Comparison of ENCODE assay signal across 13 cellular contexts in the genomic region with DNA sequence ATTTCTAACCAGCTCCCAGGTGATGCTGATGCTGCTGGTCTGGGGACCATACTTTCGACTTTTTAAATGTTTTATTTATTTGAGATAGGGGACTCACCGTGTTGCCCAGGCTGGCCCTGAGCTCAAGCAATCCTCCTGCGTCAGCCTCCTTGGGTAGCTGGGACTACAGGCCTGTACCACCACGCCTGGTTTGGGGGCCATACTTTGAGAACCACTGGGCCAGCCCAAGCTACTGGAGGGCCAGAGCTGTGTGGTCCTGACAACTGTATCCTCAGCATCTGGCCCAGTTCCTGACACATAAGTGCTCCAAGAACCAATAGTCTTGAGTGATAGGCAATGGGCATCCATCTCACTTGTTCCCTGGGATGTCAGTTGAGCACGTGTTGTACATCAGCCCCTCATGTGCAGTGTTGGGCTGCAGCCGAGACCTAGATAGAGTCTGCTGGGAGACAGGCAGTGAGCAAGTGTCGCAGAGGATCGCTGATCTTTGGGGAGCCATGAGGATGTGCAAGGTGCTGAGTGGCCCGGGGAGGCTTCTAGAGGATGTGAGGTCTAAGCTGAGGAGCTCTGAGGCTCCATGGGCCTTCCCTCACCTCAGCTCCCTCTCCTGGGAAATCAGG. TPM values are rescaled to one million over a fixed set of nuclear protein-coding genes. Genes with fewer than 3 reads are reported as not detected.
DNase-seq lines count a peak whose midpoint lies in the region; ATAC-seq and TF ChIP-seq lines count a peak whose summit lies in the region.
"Had no signal": no experiment of that assay in that cellular context is flagged by ENCODE, and none has a peak within 500 bp of the region (broad histone marks: within the 10 kb centered on the region; RNA-seq: fewer than 3 reads in every experiment).

No MANE protein-coding gene starts in this region.

- in situ Hi-C loops in HAP-1 (cut with MboI; ENCODE audit: low sequenced_read_pairs), result no loop called here

- no peaks in the 10 kb centered on the region for H3K27me3 ChIP-seq in BLaER1 treated with 17β-estradiol and CSF1 and Interleukin-3, amounts not matched to agents 10 nM and 100 nM
- H3K27me3 ChIP-seq in HAP-1 (ENCODE audit: low read depth), result no peaks in the 10 kb centered on the region
- no peaks in the 10 kb centered on the region for H3K27me3 ChIP-seq in heart right ventricle
- H3K27me3 ChIP-seq in aorta (ENCODE audit: control insufficient read depth in 1 of 2, insufficient read depth in 2 of 2, low read length in 1 of 2), result no peaks in the 10 kb centered on the region

- peak overlapping the region in 8 of 11 experiments; percentile 91 to 96 (median 94); a peak in 14 of 22 replicates for H3K9ac ChIP-seq in BLaER1 treated with 17β-estradiol and CSF1 and Interleukin-3, amounts not matched to agents 10 nM and 100 nM

- peaks cover 49 to 68% (median 64%) of the 10 kb centered on the region in 10 experiments for H3K4me1 ChIP-seq in BLaER1 treated with 17β-estradiol and CSF1 and Interleukin-3, amounts not matched to agents 10 nM and 100 nM
- H3K4me1 ChIP-seq in HAP-1 (peaks cover 7% of the 10 kb centered on the region), heart right ventricle (peaks cover 3 to 51% (median 23%) of the 10 kb centered on the region in 9 donors), aorta (ENCODE audit: control insufficient read depth in 1 of 2, insufficient read depth in 2 of 2, low read length in 2 of 2) (no peaks in the 10 kb centered on the region)

- peak overlapping the region in 5 of 10 experiments; percentile 81 to 94 (median 84); a peak in 6 of 20 replicates for H3K4me3 ChIP-seq in BLaER1 treated with 17β-estradiol and CSF1 and Interleukin-3, amounts not matched to agents 10 nM and 100 nM
- H3K4me3 ChIP-seq in HAP-1 (peak overlapping the region; percentile 79; the same call in 1 of the 2 replicates), heart right ventricle (no peak overlapping the region), aorta (ENCODE audit: low read length in 2 of 2) (no peak overlapping the region)

- POLR2A ChIA-PET in activated B cell treated with CpG ODN at 0.5 μM for 24 hours (lab: Charles Lee), result interaction anchor here (1.2 to 12.5 kb wide), 8 partner anchors 8 to 90 kb away, joined by 3 to 252 read pairs (median 6); partner anchors contain the start of gene SOCS1

- H4K20me1 ChIP-seq in BLaER1 treated with 17β-estradiol and CSF1 and Interleukin-3, amounts not matched to agents 10 nM and 100 nM, result peaks cover 0 to 14% (median 0%) of the 10 kb centered on the region in 11 experiments; a peak in 2 of 22 replicates

- peaks cover 0 to 10% (median 5%) of the 10 kb centered on the region in 11 experiments; a peak in 5 of 22 replicates for H3K36me3 ChIP-seq in BLaER1 treated with 17β-estradiol and CSF1 and Interleukin-3, amounts not matched to agents 10 nM and 100 nM
- peaks cover 13% of the 10 kb centered on the region for H3K36me3 ChIP-seq in HAP-1 (replicated peaks)
- H3K36me3 ChIP-seq in heart right ventricle, result no peaks in the 10 kb centered on the region
- no peaks in the 10 kb centered on the region for H3K36me3 ChIP-seq in aorta (ENCODE audit: control insufficient read depth in 1 of 2, insufficient read depth in 2 of 2, low read length in 1 of 2)

- WGBS in heart right ventricle, 2 donors, result 77 to 90% methylated on average over 9 of the region's 9 CpGs
- 88 to 90% methylated on average over 9 of the region's 9 CpGs for WGBS in aorta, 2 donors

- H3K4me1 Mint-ChIP-seq in activated B cell treated with CpG ODN at 0.5 μM for 24 hours (peaks cover 50% of the 10 kb centered on the region), immature natural killer cell (peaks cover 7 to 8% of the 10 kb centered on the region in 2 donors)

- H3K27me3 Mint-ChIP-seq in activated B cell treated with CpG ODN at 0.5 μM for 24 hours (no peaks in the 10 kb centered on the region), immature natural killer cell (ENCODE audit: low read depth in 3 of 3) (peaks cover 7 to 18% (median 12%) of the 10 kb centered on the region in 3 donors)

- H3K36me3 Mint-ChIP-seq in activated B cell treated with CpG ODN at 0.5 μM for 24 hours (ENCODE audit: low read depth), result peaks cover 10% of the 10 kb centered on the region
- peaks cover 0 to 4% (median 4%) of the 10 kb centered on the region in 3 donors for H3K36me3 Mint-ChIP-seq in immature natural killer cell

- intact Hi-C loops in activated B cell treated with CpG ODN at 0.5 μM for 24 hours (cut with micrococcal nuclease), result no loop called here
- intact Hi-C loops in heart right ventricle (cut with DNase I), result no loop called here
- intact Hi-C loops in aorta (cut with DNase I), result no loop called here

- peak overlapping the region; percentile 82 for H3K4me3 Mint-ChIP-seq in activated B cell treated with CpG ODN at 0.5 μM for 24 hours
- peak overlapping the region; percentile 59 to 83 (median 79) for H3K4me3 Mint-ChIP-seq in immature natural killer cell

- H3K9me3 Mint-ChIP-seq in activated B cell treated with CpG ODN at 0.5 μM for 24 hours, result no peaks in the 10 kb centered on the region
- H3K9me3 Mint-ChIP-seq in immature natural killer cell, result no peaks in the 10 kb centered on the region

- no peak overlapping the region for H3K27ac Mint-ChIP-seq in activated B cell treated with CpG ODN at 0.5 μM for 24 hours
- no peak overlapping the region for H3K27ac Mint-ChIP-seq in immature natural killer cell

- no peak for DNase-seq in HAP-1 (ENCODE audit: low spot score in 2 of 2)
- DNase-seq in activated B cell treated with CpG ODN at 0.5 μM for 24 hours, result no peak
- no peak for DNase-seq in immature natural killer cell
- no peak for DNase-seq in heart right ventricle
- DNase-seq in aorta, result no peak
- DNase-seq in kidney tubule cell (ENCODE audit: low spot score), result no peak
- DNase-seq: COR-L47, erythroblast, NCI-H1092, small intestine, SW 1271 had no signal

- peak overlapping the region in 10 of 11 experiments; percentile 86 to 97 (median 92); a peak in 20 of 22 replicates for H3K4me2 ChIP-seq in BLaER1 treated with 17β-estradiol and CSF1 and Interleukin-3, amounts not matched to agents 10 nM and 100 nM

- ATAC-seq in activated B cell treated with CpG ODN at 0.5 μM for 24 hours (ENCODE audit: low read depth) (no peak), heart right ventricle (no peak), aorta (ENCODE audit: low FRiP score) (no peak), GM19452 (IDR thresholded peaks at IDR 0.05; ENCODE audit: unreplicated experiment) (no peak)

- CTCF ChIA-PET in activated B cell treated with CpG ODN at 0.5 μM for 24 hours (lab: Charles Lee), result no interaction called here

- no peaks in the 10 kb centered on the region for H3K9me3 ChIP-seq in BLaER1 treated with 17β-estradiol and CSF1 and Interleukin-3, amounts not matched to agents 10 nM and 100 nM (replicated peaks in 1 of 11)
- H3K9me3 ChIP-seq in HAP-1, result no peaks in the 10 kb centered on the region
- no peaks in the 10 kb centered on the region for H3K9me3 ChIP-seq in heart right ventricle
- no peaks in the 10 kb centered on the region for H3K9me3 ChIP-seq in aorta (ENCODE audit: control insufficient read depth, low read length)

- H3K27ac ChIP-seq in BLaER1 treated with 17β-estradiol and CSF1 and Interleukin-3, amounts not matched to agents 10 nM and 100 nM, result peak overlapping the region in 8 of 11 experiments; percentile 91 to 96 (median 94); a peak in 12 of 22 replicates
- H3K27ac ChIP-seq in heart right ventricle (no peak overlapping the region), aorta (ENCODE audit: low read depth in 1 of 2, low read length in 2 of 2) (no peak overlapping the region)

- TF ChIP-seq CTCF in activated B cell treated with CpG ODN at 0.5 μM for 24 hours (IDR thresholded peaks at IDR 0.05), result no peak
- no peak for TF ChIP-seq CTCF in heart right ventricle (IDR thresholded peaks at IDR 0.05)

RNA-seq across cellular contexts. Expression of gene RMI2, which starts 1.6 kb away (rescaled TPM):
- 8.1 TPM in 2 replicates for total RNA-seq in activated B cell treated with CpG ODN at 0.5 μM for 24 hours
- polyA plus RNA-seq in immature natural killer cell, result 1 to 10 TPM; 1.6 to 5.5 (median 5.2) TPM
- total RNA-seq in heart right ventricle, result 1 to 10 TPM in 7 of 10 donors, under 1 TPM in 3; 0.22 to 3.8 (median 1.5) TPM
- polyA plus RNA-seq in heart right ventricle, result under 1 TPM; 0.22 to 0.78 TPM
- 1 to 10 TPM in 1 of 2 donors, under 1 TPM in 1; 0.81 to 1.7 TPM for total RNA-seq in aorta
- polyA plus RNA-seq in aorta, result under 1 TPM in 1 of 2 donors, not detected in 1; 0.61 TPM

Comparison
In these comparisons a context has a peak if more than half of its experiments do, and no peak if none do; other contexts are left out.
1. H3K27ac ChIP-seq: peak in BLaER1 treated with 17β-estradiol and CSF1 and Interleukin-3, amounts not matched to agents 10 nM and 100 nM (8 of 11); none in heart right ventricle (0 of 10) and aorta (0 of 2).